In the genomic region with DNA sequence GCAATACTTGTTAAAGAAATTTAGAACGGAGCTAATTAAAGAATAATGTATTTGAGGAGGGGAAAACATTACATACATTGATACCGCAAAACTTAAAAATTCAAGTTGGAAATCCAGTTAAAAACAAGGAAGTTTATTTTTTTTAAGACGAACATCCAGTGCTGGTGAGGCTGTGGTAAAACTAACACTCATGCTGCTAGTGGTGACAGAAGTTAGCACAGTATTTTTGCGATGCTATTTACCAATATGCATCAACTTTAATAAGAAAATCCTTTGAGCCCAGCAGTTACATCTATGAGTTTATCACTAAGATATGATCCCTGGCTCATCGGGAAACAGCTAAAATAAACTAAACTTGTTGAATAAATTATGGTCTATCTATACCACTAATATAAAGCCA, we compare ENCODE assay signal across 1 cellular context.
TF ChIP-seq lines count a peak whose summit lies in the region.

No MANE protein-coding gene starts in this region.

TF ChIP-seq in K562, 482 proteins besides CTCF, POLR2A, EP300 and RAD21:
- TF ChIP-seq, protein P1, sequence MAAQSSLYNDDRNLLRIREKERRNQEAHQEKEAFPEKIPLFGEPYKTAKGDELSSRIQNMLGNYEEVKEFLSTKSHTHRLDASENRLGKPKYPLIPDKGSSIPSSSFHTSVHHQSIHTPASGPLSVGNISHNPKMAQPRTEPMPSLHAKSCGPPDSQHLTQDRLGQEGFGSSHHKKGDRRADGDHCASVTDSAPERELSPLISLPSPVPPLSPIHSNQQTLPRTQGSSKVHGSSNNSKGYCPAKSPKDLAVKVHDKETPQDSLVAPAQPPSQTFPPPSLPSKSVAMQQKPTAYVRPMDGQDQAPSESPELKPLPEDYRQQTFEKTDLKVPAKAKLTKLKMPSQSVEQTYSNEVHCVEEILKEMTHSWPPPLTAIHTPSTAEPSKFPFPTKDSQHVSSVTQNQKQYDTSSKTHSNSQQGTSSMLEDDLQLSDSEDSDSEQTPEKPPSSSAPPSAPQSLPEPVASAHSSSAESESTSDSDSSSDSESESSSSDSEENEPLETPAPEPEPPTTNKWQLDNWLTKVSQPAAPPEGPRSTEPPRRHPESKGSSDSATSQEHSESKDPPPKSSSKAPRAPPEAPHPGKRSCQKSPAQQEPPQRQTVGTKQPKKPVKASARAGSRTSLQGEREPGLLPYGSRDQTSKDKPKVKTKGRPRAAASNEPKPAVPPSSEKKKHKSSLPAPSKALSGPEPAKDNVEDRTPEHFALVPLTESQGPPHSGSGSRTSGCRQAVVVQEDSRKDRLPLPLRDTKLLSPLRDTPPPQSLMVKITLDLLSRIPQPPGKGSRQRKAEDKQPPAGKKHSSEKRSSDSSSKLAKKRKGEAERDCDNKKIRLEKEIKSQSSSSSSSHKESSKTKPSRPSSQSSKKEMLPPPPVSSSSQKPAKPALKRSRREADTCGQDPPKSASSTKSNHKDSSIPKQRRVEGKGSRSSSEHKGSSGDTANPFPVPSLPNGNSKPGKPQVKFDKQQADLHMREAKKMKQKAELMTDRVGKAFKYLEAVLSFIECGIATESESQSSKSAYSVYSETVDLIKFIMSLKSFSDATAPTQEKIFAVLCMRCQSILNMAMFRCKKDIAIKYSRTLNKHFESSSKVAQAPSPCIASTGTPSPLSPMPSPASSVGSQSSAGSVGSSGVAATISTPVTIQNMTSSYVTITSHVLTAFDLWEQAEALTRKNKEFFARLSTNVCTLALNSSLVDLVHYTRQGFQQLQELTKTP (IDR thresholded peaks at IDR 0.05; ENCODE audit: low read depth in 1 of 2, partially characterized antibody in 2 of 2), result no peak
- TF ChIP-seq RBM25 (IDR thresholded peaks at IDR 0.05; ENCODE audit: low read depth, low read length, severe bottlenecking) (peak; percentile 93), SMC3 (conservative IDR thresholded peaks at IDR 0.05; ENCODE audit: insufficient read depth, low read depth, low read length) (no peak), MAFK (IDR thresholded peaks at IDR 0.05; ENCODE audit: low read length) (no peak), SRSF9 (IDR thresholded peaks at IDR 0.05; ENCODE audit: borderline replicate concordance, low read depth, low read length) (no peak), ZNF512 (tag; IDR thresholded peaks at IDR 0.05) (no peak)
